Comparison of ENCODE assay signal across 24 cellular contexts in genomic region chr1:217106231-217106630, GRCh38.
DNase-seq lines count a peak whose midpoint lies in the region; ATAC-seq and TF ChIP-seq lines count a peak whose summit lies in the region.
"Had no signal": no experiment of that assay in that cellular context is flagged by ENCODE, and none has a peak within 500 bp of the region (broad histone marks: within the 10 kb centered on the region; RNA-seq: fewer than 3 reads in every experiment).

No MANE protein-coding gene starts in this region.

- no peak overlapping the region for H3K14ac ChIP-seq in IMR-90 (replicated peaks; ENCODE audit: low read depth, low read length)

- no peak overlapping the region for H3K4ac ChIP-seq in IMR-90 (ENCODE audit: low read depth, low read length)

- H2AK9ac ChIP-seq in IMR-90 (replicated peaks; ENCODE audit: low read depth, low read length, poor library complexity): no peak overlapping the region

- no peak for TF ChIP-seq POLR2A in IMR-90 (IDR thresholded peaks at IDR 0.05; ENCODE audit: low read depth, low read length)
- no peak for TF ChIP-seq POLR2A in sigmoid colon (IDR thresholded peaks at IDR 0.05)

- intact Hi-C loops in IMR-90 (cut with micrococcal nuclease): no loop called here
- intact Hi-C loops in sigmoid colon (cut with DNase I): no loop called here

- no peaks in the 10 kb centered on the region for H3K79me1 ChIP-seq in IMR-90 (ENCODE audit: low read depth in 1 of 2, low read length in 2 of 2)

- H3K4me1 Mint-ChIP-seq in glutamatergic neuron (ENCODE audit: low read depth, unreplicated experiment): no peaks in the 10 kb centered on the region

- H2AFZ ChIP-seq in IMR-90 (replicated peaks; ENCODE audit: low read length, poor library complexity) (no peak overlapping the region), neural cell (ENCODE audit: low read depth, low read length) (no peak overlapping the region)

- H3K9me1 ChIP-seq in IMR-90 (ENCODE audit: insufficient read depth, low read length): no peaks in the 10 kb centered on the region

- no peak overlapping the region for H2BK20ac ChIP-seq in IMR-90 (ENCODE audit: low read depth, low read length)

- no peak for TF ChIP-seq EP300 in neural cell (conservative IDR thresholded peaks at IDR 0.05; ENCODE audit: poor library complexity, severe bottlenecking)
- no peak for TF ChIP-seq EP300 in sigmoid colon (IDR thresholded peaks at IDR 0.05)

- DNase-seq in COLO829 (ENCODE audit: low spot score) (peak; percentile 23), IMR-90 (peak; percentile 6), choroid plexus epithelial cell (ENCODE audit: low read depth) (peak; percentile 17), glutamatergic neuron (no peak), sigmoid colon (no peak)
- DNase-seq: activated CD4-positive, alpha-beta T cell treated with anti-CD3 and anti-CD28 coated beads for 48 hours; activated naive CD4-positive, alpha-beta T cell; activated T-cell treated with anti-CD3 and anti-CD28 coated beads, Interleukin-2, amount 50 U/mL, for 48 hours; C1 segment of cervical spinal cord; cortex of kidney; HFFc6; KG1; kidney; MV-4-11; NCI-H2171; NCI-H526 treated with DMSO at 0.1 percent for 48 hours had no signal

- no peaks in the 10 kb centered on the region for H3K9me3 ChIP-seq in IMR-90 (ENCODE audit: control insufficient read depth, insufficient read depth, low read length)
- no peaks in the 10 kb centered on the region for H3K9me3 ChIP-seq in neural cell (ENCODE audit: low read length)
- no peaks in the 10 kb centered on the region for H3K9me3 ChIP-seq in sigmoid colon
- H3K9me3 ChIP-seq: neutrophil, prostate gland had no signal

- dilution Hi-C loops in IMR-90 (cut with HindIII; ENCODE audit: low sequenced_read_pairs, unreplicated experiment): no loop called here

- H4K20me1 ChIP-seq in IMR-90 (ENCODE audit: insufficient read depth, low read length) (no peaks in the 10 kb centered on the region), neural cell (ENCODE audit: insufficient read depth) (no peaks in the 10 kb centered on the region)

- H2AK5ac ChIP-seq in IMR-90 (ENCODE audit: low read depth, low read length): no peak overlapping the region

- TF ChIP-seq CTCF in IMR-90 (conservative IDR thresholded peaks at IDR 0.05; ENCODE audit: low read depth, low read length): no peak
- TF ChIP-seq CTCF in choroid plexus epithelial cell (conservative IDR thresholded peaks at IDR 0.05; ENCODE audit: low read depth, low read length): no peak
- no peak for TF ChIP-seq CTCF in neural cell (IDR thresholded peaks at IDR 0.05; ENCODE audit: poor library complexity, severe bottlenecking)
- no peak for TF ChIP-seq CTCF in glutamatergic neuron (IDR thresholded peaks at IDR 0.05; ENCODE audit: partially characterized antibody, unreplicated experiment)
- TF ChIP-seq CTCF in sigmoid colon (IDR thresholded peaks at IDR 0.05): no peak

- no peaks in the 10 kb centered on the region for H3K27me3 Mint-ChIP-seq in glutamatergic neuron (ENCODE audit: unreplicated experiment)

- H2BK15ac ChIP-seq in IMR-90 (ENCODE audit: low read depth, low read length): no peak overlapping the region

- H3K27ac Mint-ChIP-seq in glutamatergic neuron (ENCODE audit: unreplicated experiment): no peak overlapping the region
- H3K27ac Mint-ChIP-seq: HFFc6 had no signal

- POLR2A ChIA-PET in IMR-90 (lab: Charles Lee; ENCODE audit: unreplicated experiment): no interaction called here

- no peak overlapping the region for H3K23ac ChIP-seq in IMR-90 (ENCODE audit: low read depth, low read length)

- no peak overlapping the region for H4K91ac ChIP-seq in IMR-90 (ENCODE audit: insufficient read depth, low read depth, low read length)

- no peak overlapping the region for H2BK5ac ChIP-seq in IMR-90 (ENCODE audit: low read depth, low read length, poor library complexity, severe bottlenecking)

- H3K27me3 ChIP-seq in IMR-90 (ENCODE audit: control insufficient read depth, insufficient read depth, low read length) (peaks cover 2% of the 10 kb centered on the region), neural cell (ENCODE audit: insufficient read depth, low read depth, low read length) (no peaks in the 10 kb centered on the region), sigmoid colon (no peaks in the 10 kb centered on the region)
- H3K27me3 ChIP-seq: neutrophil had no signal

- no peak for ATAC-seq in IMR-90 (ENCODE audit: low read depth)
- no peak for ATAC-seq in HG03135 (IDR thresholded peaks at IDR 0.05; ENCODE audit: unreplicated experiment)
- ATAC-seq in HG03342 (IDR thresholded peaks at IDR 0.05; ENCODE audit: unreplicated experiment): no peak
- ATAC-seq: esophagus mucosa had no signal

- no peaks in the 10 kb centered on the region for H3K36me3 Mint-ChIP-seq in glutamatergic neuron (ENCODE audit: unreplicated experiment)

- no peak overlapping the region for H3K4me3 Mint-ChIP-seq in glutamatergic neuron (ENCODE audit: unreplicated experiment)
- H3K4me3 Mint-ChIP-seq: HFFc6 had no signal

- H3K27ac ChIP-seq in IMR-90 (ENCODE audit: insufficient read depth, low read length) (no peak overlapping the region), neural cell (ENCODE audit: low read length) (no peak overlapping the region), sigmoid colon (no peak overlapping the region)
- H3K27ac ChIP-seq: neutrophil, prostate gland, skin epidermis had no signal

- H2BK120ac ChIP-seq in IMR-90 (ENCODE audit: low read depth, low read length): no peak overlapping the region

- no CpG with 5 or more reads among the region's 5 CpGs for WGBS in IMR-90 (ENCODE audit: extremely low coverage in 2 of 2, insufficient read length in 1 of 2), 2 experiments
- WGBS in sigmoid colon, 2 donors: 10 to 54% methylated on average over 5 of the region's 5 CpGs

- in situ Hi-C loops in IMR-90 (cut with MboI; ENCODE audit: low sequenced_read_pairs): no loop called here

- H4K8ac ChIP-seq in IMR-90 (ENCODE audit: low read depth in 2 of 2, low read length in 2 of 2): no peak overlapping the region

- TF ChIP-seq RAD21 in IMR-90 (IDR thresholded peaks at IDR 0.05; ENCODE audit: low read length) (no peak), neural cell (conservative IDR thresholded peaks at IDR 0.05) (no peak)

- no peak overlapping the region for H3K56ac ChIP-seq in IMR-90 (ENCODE audit: extremely low read depth, insufficient read depth, low read length)

- H3K79me2 ChIP-seq in neural cell (replicated peaks; ENCODE audit: insufficient read depth, low read length): no peaks in the 10 kb centered on the region

- no peak overlapping the region for H3K4me3 ChIP-seq in IMR-90 (ENCODE audit: insufficient read depth, low read depth, low read length)
- no peak overlapping the region for H3K4me3 ChIP-seq in choroid plexus epithelial cell (ENCODE audit: low read depth, low read length)
- peak overlapping the region; percentile 23 for H3K4me3 ChIP-seq in neural cell (ENCODE audit: low read length)
- H3K4me3 ChIP-seq in sigmoid colon: no peak overlapping the region
- H3K4me3 ChIP-seq: lung, prostate gland, skin epidermis had no signal

- CTCF ChIA-PET in IMR-90 (lab: Yijun Ruan, JAX): no interaction called here

- no TSS peak for BruUV-seq in IMR-90 (replicated peaks; lab: Mats Ljungman, UMichigan)

- no peaks in the 10 kb centered on the region for H3K9me3 Mint-ChIP-seq in glutamatergic neuron (ENCODE audit: unreplicated experiment)

- no peak overlapping the region for H3K18ac ChIP-seq in IMR-90 (ENCODE audit: low read depth, low read length)

- H3K4me1 ChIP-seq in IMR-90 (ENCODE audit: control insufficient read depth, insufficient read depth, low read length): no peaks in the 10 kb centered on the region
- no peaks in the 10 kb centered on the region for H3K4me1 ChIP-seq in sigmoid colon
- H3K4me1 ChIP-seq: prostate gland had no signal

- no peaks in the 10 kb centered on the region for H3K36me3 ChIP-seq in IMR-90 (ENCODE audit: control insufficient read depth, insufficient read depth, low read length)
- no peaks in the 10 kb centered on the region for H3K36me3 ChIP-seq in neural cell (ENCODE audit: insufficient read depth, low read length)
- H3K36me3 ChIP-seq in sigmoid colon: no peaks in the 10 kb centered on the region
- H3K36me3 ChIP-seq: neutrophil, prostate gland had no signal

- no peak overlapping the region for H4K5ac ChIP-seq in IMR-90 (ENCODE audit: low read depth, low read length)

- H3K4me2 ChIP-seq in IMR-90 (ENCODE audit: low read depth, low read length) (no peak overlapping the region), neural cell (ENCODE audit: low read length) (peak overlapping the region; percentile 40)

- H3K9ac ChIP-seq in IMR-90 (ENCODE audit: low read depth, low read length): no peak overlapping the region
- H3K9ac ChIP-seq in neural cell (ENCODE audit: low read length): no peak overlapping the region

- H3K9me2 ChIP-seq in neural cell (ENCODE audit: insufficient read depth, low read length): no peaks in the 10 kb centered on the region

- H3F3A ChIP-seq in neural cell (ENCODE audit: insufficient read depth, low read length, poor library complexity, severe bottlenecking): no peaks in the 10 kb centered on the region

TF ChIP-seq in IMR-90, 13 proteins besides CTCF, POLR2A, EP300 and RAD21 (continues in another document):
- TF ChIP-seq ELK1 (IDR thresholded peaks at IDR 0.05; ENCODE audit: borderline replicate concordance, low read depth, low read length) (no peak), SMC3 (IDR thresholded peaks at IDR 0.05; ENCODE audit: low read depth, low read length) (no peak), RCOR1 (IDR thresholded peaks at IDR 0.05; ENCODE audit: insufficient replicate concordance, low read length) (no peak)

TF ChIP-seq in neural cell, 6 proteins besides CTCF, POLR2A, EP300 and RAD21 (continues in another document):
- no peak for TF ChIP-seq SMC3 (conservative IDR thresholded peaks at IDR 0.05; ENCODE audit: poor library complexity)
- TF ChIP-seq TAF1 (IDR thresholded peaks at IDR 0.05; ENCODE audit: low read depth): no peak
- no peak for TF ChIP-seq MXI1 (conservative IDR thresholded peaks at IDR 0.05; ENCODE audit: poor library complexity, severe bottlenecking)
- TF ChIP-seq EZH2 (IDR thresholded peaks at IDR 0.05; ENCODE audit: borderline replicate concordance, insufficient read depth, low read length, poor library complexity, severe bottlenecking): no peak
- no peak for TF ChIP-seq POLR2AphosphoS5 (IDR thresholded peaks at IDR 0.05)

Comparison
In these comparisons a context has a peak if more than half of its experiments do, and no peak if none do; other contexts are left out.
1. DNase-seq: peak in COLO829 (single experiment), IMR-90 (single experiment) and choroid plexus epithelial cell (single experiment); none in glutamatergic neuron (single experiment) and sigmoid colon (single experiment).